Comparison of ENCODE assay signal across 9 cellular contexts in the genomic region with DNA sequence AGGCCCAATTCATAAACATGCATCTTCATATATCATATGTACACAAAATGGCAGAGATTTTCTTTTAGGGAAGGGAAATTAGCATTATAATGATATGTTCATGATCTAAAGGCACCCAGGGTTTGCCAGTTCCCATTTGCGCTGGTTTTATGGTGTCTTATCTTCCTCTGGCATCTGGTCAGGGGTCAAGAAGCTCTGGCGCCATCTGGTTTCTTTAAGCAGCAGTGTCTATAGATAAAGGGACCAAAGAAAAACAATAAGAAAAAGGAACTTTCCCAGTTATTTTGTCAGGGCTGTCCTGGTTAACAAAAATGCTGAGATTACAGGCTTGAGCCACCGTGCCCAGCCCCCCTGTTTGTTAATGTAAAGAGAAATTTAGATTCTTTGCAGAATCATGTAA. TPM values are rescaled to one million over a fixed set of nuclear protein-coding genes. Genes with fewer than 3 reads are reported as not detected.
DNase-seq lines count a peak whose midpoint lies in the region; ATAC-seq lines count a peak whose summit lies in the region.
"Had no signal": no experiment of that assay in that cellular context is flagged by ENCODE, and none has a peak within 500 bp of the region (broad histone marks: within the 10 kb centered on the region; RNA-seq: fewer than 3 reads in every experiment).

No MANE protein-coding gene starts in this region.

- H3K9me3 Mint-ChIP-seq in CD4-positive, alpha-beta memory T cell = no peaks in the 10 kb centered on the region

- CTCF ChIA-PET in CD4-positive, alpha-beta memory T cell (lab: Charles Lee; ENCODE audit: partially characterized antibody) = no interaction called here

- no peaks in the 10 kb centered on the region for H3K27me3 Mint-ChIP-seq in CD4-positive, alpha-beta memory T cell

- POLR2A ChIA-PET in CD4-positive, alpha-beta memory T cell (lab: Charles Lee; ENCODE audit: partially characterized antibody) = no interaction called here

- no peaks in the 10 kb centered on the region for H3K27me3 ChIP-seq in CD4-positive, alpha-beta memory T cell (ENCODE audit: insufficient read depth, low read length)

- H3K4me3 ChIP-seq in CD4-positive, alpha-beta memory T cell (ENCODE audit: low read length in 2 of 2) = no peak overlapping the region

- H3K9me3 ChIP-seq in CD4-positive, alpha-beta memory T cell (ENCODE audit: control insufficient read depth in 1 of 2, low read length in 2 of 2) = no peaks in the 10 kb centered on the region

- peaks cover 11% of the 10 kb centered on the region for H3K4me1 ChIP-seq in CD4-positive, alpha-beta memory T cell (ENCODE audit: insufficient read depth, low read length)

- ATAC-seq in GM18498 (IDR thresholded peaks at IDR 0.05; ENCODE audit: unreplicated experiment) (no peak), GM19463 (IDR thresholded peaks at IDR 0.05; ENCODE audit: unreplicated experiment) (no peak), GM19395 (IDR thresholded peaks at IDR 0.05; ENCODE audit: unreplicated experiment) (no peak)

- peaks cover 0 to 10% of the 10 kb centered on the region in 2 donors for H3K36me3 Mint-ChIP-seq in CD4-positive, alpha-beta memory T cell

- H3K4me1 Mint-ChIP-seq in CD4-positive, alpha-beta memory T cell = peaks cover 8 to 24% (median 16%) of the 10 kb centered on the region in 4 donors

- intact Hi-C loops in CD4-positive, alpha-beta memory T cell (cut with micrococcal nuclease) = no loop called here

- H3K4me3 Mint-ChIP-seq in CD4-positive, alpha-beta memory T cell = peak overlapping the region in 2 of 8 donors; percentile 32 to 61

- no peak overlapping the region for H3K27ac ChIP-seq in CD4-positive, alpha-beta memory T cell (ENCODE audit: low read depth, low read length)

- DNase-seq in CD4-positive, alpha-beta memory T cell = no peak
- DNase-seq in HK-2 (ENCODE audit: unreplicated experiment) = peak; percentile 4
- DNase-seq in SKM-1 (lab: John Stamatoyannopoulos, UW; ENCODE audit: unreplicated experiment) = peak; percentile 74
- DNase-seq in iris pigment epithelial cell (ENCODE audit: low read depth) = peak; percentile 53
- no peak for DNase-seq in activated naive CD4-positive, alpha-beta T cell treated with anti-CD3 and anti-CD28 coated beads, Interleukin-2, amount 50 U/mL, for 16 hours
- DNase-seq: posterior cingulate gyrus had no signal

- H3K36me3 ChIP-seq in CD4-positive, alpha-beta memory T cell (ENCODE audit: insufficient read depth, low read length) = no peaks in the 10 kb centered on the region

- peak overlapping the region in 4 of 7 donors; percentile 5 to 64 (median 52) for H3K27ac Mint-ChIP-seq in CD4-positive, alpha-beta memory T cell

RNA-seq across cellular contexts. Expression of a gene that starts 3.3 kb away (rescaled TPM):
- total RNA-seq in CD4-positive, alpha-beta memory T cell = 10 to 100 TPM; 40.9 to 43.5 TPM
- polyA plus RNA-seq in CD4-positive, alpha-beta memory T cell = 10 to 100 TPM; 75.2 to 94.1 TPM

Comparison
In these comparisons a context has a peak if more than half of its experiments do, and no peak if none do; other contexts are left out.
1. DNase-seq: peak in HK-2 (single experiment), SKM-1 (single experiment) and iris pigment epithelial cell (single experiment); none in CD4-positive, alpha-beta memory T cell (0 of 5) and activated naive CD4-positive, alpha-beta T cell treated with anti-CD3 and anti-CD28 coated beads, Interleukin-2, amount 50 U/mL, for 16 hours (single experiment).